In genomic region chr17:75808549-75808904, GRCh38 we compare ENCODE assay signal across 9 cellular contexts. TPM values are rescaled to one million over a fixed set of nuclear protein-coding genes. Genes with fewer than 3 reads are reported as not detected.
DNase-seq lines count a peak whose midpoint lies in the region; ATAC-seq and TF ChIP-seq lines count a peak whose summit lies in the region.
"Had no signal": no experiment of that assay in that cellular context is flagged by ENCODE, and none has a peak within 500 bp of the region (broad histone marks: within the 10 kb centered on the region; RNA-seq: fewer than 3 reads in every experiment).

No MANE protein-coding gene starts in this region.

- TF ChIP-seq CTCF in body of pancreas (IDR thresholded peaks at IDR 0.05) (no peak), mesothelial cell of epicardium (IDR thresholded peaks at IDR 0.05; ENCODE audit: unreplicated experiment) (no peak), suprapubic skin (IDR thresholded peaks at IDR 0.05) (no peak)

- no peak for ATAC-seq in activated CD4-positive, alpha-beta T cell treated with anti-CD3 and anti-CD28 coated beads for 36 hours
- ATAC-seq in body of pancreas (no peak), GM18519 (IDR thresholded peaks at IDR 0.05; ENCODE audit: low FRiP score, unreplicated experiment) (no peak), HG02840 (IDR thresholded peaks at IDR 0.05; ENCODE audit: low FRiP score, unreplicated experiment) (no peak)
- ATAC-seq in activated naive CD8-positive, alpha-beta T cell treated with anti-CD3 and anti-CD28 coated beads, Interleukin-2, amount 50 U/mL, for 24 hours = no peak

- TF ChIP-seq POLR2A in body of pancreas (IDR thresholded peaks at IDR 0.05) (no peak), suprapubic skin (IDR thresholded peaks at IDR 0.05) (no peak)

- intact Hi-C loops in activated CD4-positive, alpha-beta T cell treated with anti-CD3 and anti-CD28 coated beads for 36 hours (cut with DNase I, micrococcal nuclease) = no loop called here
- intact Hi-C loops in body of pancreas (cut with DNase I) = no loop called here

- peaks cover 5% of the 10 kb centered on the region for H3K4me1 ChIP-seq in body of pancreas
- peaks cover 58% of the 10 kb centered on the region for H3K4me1 ChIP-seq in suprapubic skin

- H3K27ac ChIP-seq in body of pancreas = peak overlapping the region in 3 of 4 donors; percentile 41 to 63 (median 44)
- H3K27ac ChIP-seq in suprapubic skin = peak overlapping the region; percentile 91

- H3K27me3 ChIP-seq in body of pancreas (no peaks in the 10 kb centered on the region), suprapubic skin (no peaks in the 10 kb centered on the region)

- H3K36me3 Mint-ChIP-seq in activated CD4-positive, alpha-beta T cell treated with anti-CD3 and anti-CD28 coated beads for 36 hours (ENCODE audit: low read depth) = peaks cover 2% of the 10 kb centered on the region
- peaks cover 4% of the 10 kb centered on the region for H3K36me3 Mint-ChIP-seq in mesothelial cell of epicardium
- H3K36me3 Mint-ChIP-seq in activated naive CD8-positive, alpha-beta T cell treated with anti-CD3 and anti-CD28 coated beads, Interleukin-2, amount 50 U/mL, for 24 hours (ENCODE audit: low read depth) = no peaks in the 10 kb centered on the region

- CTCF ChIA-PET in activated CD4-positive, alpha-beta T cell treated with anti-CD3 and anti-CD28 coated beads for 36 hours (lab: Charles Lee) = interaction anchor here (1.3 kb wide), 1 partner anchor 14 kb away, joined by 3 read pairs; no protein-coding TSS in a partner anchor

- H3K4me3 Mint-ChIP-seq in activated CD4-positive, alpha-beta T cell treated with anti-CD3 and anti-CD28 coated beads for 36 hours = no peak overlapping the region
- no peak overlapping the region for H3K4me3 Mint-ChIP-seq in mesothelial cell of epicardium
- no peak overlapping the region for H3K4me3 Mint-ChIP-seq in activated naive CD8-positive, alpha-beta T cell treated with anti-CD3 and anti-CD28 coated beads, Interleukin-2, amount 50 U/mL, for 24 hours

- H3K4me3 ChIP-seq in body of pancreas = no peak overlapping the region
- H3K4me3 ChIP-seq in suprapubic skin = no peak overlapping the region

- no peaks in the 10 kb centered on the region for H3K9me3 Mint-ChIP-seq in activated CD4-positive, alpha-beta T cell treated with anti-CD3 and anti-CD28 coated beads for 36 hours (ENCODE audit: low read depth)
- no peaks in the 10 kb centered on the region for H3K9me3 Mint-ChIP-seq in mesothelial cell of epicardium
- no peaks in the 10 kb centered on the region for H3K9me3 Mint-ChIP-seq in activated naive CD8-positive, alpha-beta T cell treated with anti-CD3 and anti-CD28 coated beads, Interleukin-2, amount 50 U/mL, for 24 hours

- WGBS in body of pancreas, 2 donors = 74 to 87% methylated on average over 4 of the region's 4 CpGs
- 24% methylated on average over 4 of the region's 4 CpGs for WGBS in suprapubic skin

- H3K9me3 ChIP-seq in body of pancreas (no peaks in the 10 kb centered on the region), suprapubic skin (no peaks in the 10 kb centered on the region)

- POLR2A ChIA-PET in activated CD4-positive, alpha-beta T cell treated with anti-CD3 and anti-CD28 coated beads for 36 hours (lab: Charles Lee) = interaction anchor here (0.6 kb wide), 1 partner anchor 215 kb away, joined by 4 read pairs; no protein-coding TSS in a partner anchor

- H3K27me3 Mint-ChIP-seq in activated CD4-positive, alpha-beta T cell treated with anti-CD3 and anti-CD28 coated beads for 36 hours = no peaks in the 10 kb centered on the region
- H3K27me3 Mint-ChIP-seq in mesothelial cell of epicardium (ENCODE audit: low read depth) = no peaks in the 10 kb centered on the region
- H3K27me3 Mint-ChIP-seq in activated naive CD8-positive, alpha-beta T cell treated with anti-CD3 and anti-CD28 coated beads, Interleukin-2, amount 50 U/mL, for 24 hours = no peaks in the 10 kb centered on the region

- H3K27ac Mint-ChIP-seq in activated CD4-positive, alpha-beta T cell treated with anti-CD3 and anti-CD28 coated beads for 36 hours = peak overlapping the region; percentile 74
- peak overlapping the region; percentile 87 for H3K27ac Mint-ChIP-seq in mesothelial cell of epicardium
- no peak overlapping the region for H3K27ac Mint-ChIP-seq in activated naive CD8-positive, alpha-beta T cell treated with anti-CD3 and anti-CD28 coated beads, Interleukin-2, amount 50 U/mL, for 24 hours

- TF ChIP-seq EP300 in suprapubic skin (IDR thresholded peaks at IDR 0.05) = no peak

- no peak for DNase-seq in activated CD4-positive, alpha-beta T cell treated with anti-CD3 and anti-CD28 coated beads for 36 hours
- no peak for DNase-seq in activated CD4-positive, alpha-beta T cell treated with anti-CD3 and anti-CD28 coated beads for 48 hours
- DNase-seq in body of pancreas = no peak
- DNase-seq in mesothelial cell of epicardium (ENCODE audit: low spot score in 2 of 2, unreplicated experiment in 2 of 2) = no peak
- peak in 1 of 2 donors; percentile 43 for DNase-seq in suprapubic skin (ENCODE audit: low spot score in 2 of 2)
- DNase-seq in activated naive CD8-positive, alpha-beta T cell treated with anti-CD3 and anti-CD28 coated beads, Interleukin-2, amount 50 U/mL, for 24 hours = no peak
- DNase-seq: SW 1271 had no signal

- H3K36me3 ChIP-seq in body of pancreas (replicated peaks in 1 of 2; ENCODE audit: insufficient read depth in 1 of 2, low read depth in 2 of 2) (peaks cover 3 to 18% of the 10 kb centered on the region in 2 donors), suprapubic skin (peaks cover 22% of the 10 kb centered on the region)

- H3K4me1 Mint-ChIP-seq in activated CD4-positive, alpha-beta T cell treated with anti-CD3 and anti-CD28 coated beads for 36 hours = peaks cover 8% of the 10 kb centered on the region
- H3K4me1 Mint-ChIP-seq in mesothelial cell of epicardium = peaks cover 6% of the 10 kb centered on the region
- peaks cover 4% of the 10 kb centered on the region for H3K4me1 Mint-ChIP-seq in activated naive CD8-positive, alpha-beta T cell treated with anti-CD3 and anti-CD28 coated beads, Interleukin-2, amount 50 U/mL, for 24 hours

RNA-seq across cellular contexts. Expression of gene UNK, which starts 23.9 kb away (rescaled TPM):
- total RNA-seq in activated CD4-positive, alpha-beta T cell treated with anti-CD3 and anti-CD28 coated beads for 36 hours = 10 to 100 TPM; 24.5 to 33.7 TPM
- total RNA-seq in body of pancreas = 10 to 100 TPM; 18.4 to 59.7 TPM
- 63.4 to 66.4 TPM (median 65.4 TPM) in 3 replicates for total RNA-seq in mesothelial cell of epicardium
- total RNA-seq in suprapubic skin = 10 to 100 TPM; 27.8 to 68.2 (median 31.9) TPM

RNA-seq across cellular contexts. Expression of gene UNC13D, which starts 35.7 kb away (rescaled TPM):
- total RNA-seq in activated CD4-positive, alpha-beta T cell treated with anti-CD3 and anti-CD28 coated beads for 36 hours = 100 to 1,000 TPM; 106 to 133 TPM
- total RNA-seq in body of pancreas (10 to 100 TPM in 1 of 2 donors, 1 to 10 TPM in 1; 8.6 to 21.8 TPM), mesothelial cell of epicardium (6.0 to 7.7 TPM (median 6.8 TPM) in 3 replicates), suprapubic skin (10 to 100 TPM in 1 of 4 donors, 1 to 10 TPM in 3; 5.2 to 21.0 (median 7.2) TPM)

RNA-seq across cellular contexts. Expression of gene GALK1, which starts 43.5 kb away (rescaled TPM):
- total RNA-seq in activated CD4-positive, alpha-beta T cell treated with anti-CD3 and anti-CD28 coated beads for 36 hours = 10 to 100 TPM; 50.3 to 63.2 TPM
- total RNA-seq in body of pancreas = 10 to 100 TPM; 27.4 to 27.5 TPM
- total RNA-seq in mesothelial cell of epicardium = 28.0 to 32.1 TPM (median 30.4 TPM) in 3 replicates
- 10 to 100 TPM; 15.2 to 34.9 (median 22.9) TPM for total RNA-seq in suprapubic skin

RNA-seq across cellular contexts. Expression of gene WBP2, which starts 46.6 kb away (rescaled TPM):
- 10 to 100 TPM; 68.7 to 74.1 TPM for total RNA-seq in activated CD4-positive, alpha-beta T cell treated with anti-CD3 and anti-CD28 coated beads for 36 hours
- total RNA-seq in body of pancreas (10 to 100 TPM; 44.2 to 49.5 TPM), mesothelial cell of epicardium (42.3 to 46.0 TPM (median 45.8 TPM) in 3 replicates), suprapubic skin (10 to 100 TPM; 64.9 to 99.4 (median 76.9) TPM)

Comparison
In these comparisons a context has a peak if more than half of its experiments do, and no peak if none do; other contexts are left out.
1. RNA of gene UNC13D, which starts 35.7 kb away (total RNA-seq): 106 to 133 TPM in activated CD4-positive, alpha-beta T cell treated with anti-CD3 and anti-CD28 coated beads for 36 hours; 8.6 to 21.8 TPM in body of pancreas, 5.2 to 21.0 TPM in suprapubic skin and 6.0 to 7.7 TPM in mesothelial cell of epicardium; every median in the first group is over 4 times any median in the second.